Comparison of ENCODE assay signal across 9 cellular contexts in genomic region chr19:16117594-16118033, GRCh38. TPM values are rescaled to one million over a fixed set of nuclear protein-coding genes. Genes with fewer than 3 reads are reported as not detected.
DNase-seq lines count a peak whose midpoint lies in the region; ATAC-seq and TF ChIP-seq lines count a peak whose summit lies in the region.
"Had no signal": no experiment of that assay in that cellular context is flagged by ENCODE, and none has a peak within 500 bp of the region (broad histone marks: within the 10 kb centered on the region; RNA-seq: fewer than 3 reads in every experiment).

No MANE protein-coding gene starts in this region.

- no peaks in the 10 kb centered on the region for H3K27me3 Mint-ChIP-seq in activated naive CD8-positive, alpha-beta T cell treated with anti-CD3 and anti-CD28 coated beads, Interleukin-2, amount 50 U/mL, for 24 hours

- peak overlapping the region; percentile 92 for H3K27ac Mint-ChIP-seq in activated naive CD8-positive, alpha-beta T cell treated with anti-CD3 and anti-CD28 coated beads, Interleukin-2, amount 50 U/mL, for 24 hours

- no peaks in the 10 kb centered on the region for H3K36me3 ChIP-seq in breast epithelium

- peaks cover 81% of the 10 kb centered on the region for H3K4me1 Mint-ChIP-seq in activated naive CD8-positive, alpha-beta T cell treated with anti-CD3 and anti-CD28 coated beads, Interleukin-2, amount 50 U/mL, for 24 hours

- no peaks in the 10 kb centered on the region for H3K27me3 ChIP-seq in breast epithelium

- H3K9me3 Mint-ChIP-seq in activated naive CD8-positive, alpha-beta T cell treated with anti-CD3 and anti-CD28 coated beads, Interleukin-2, amount 50 U/mL, for 24 hours = no peaks in the 10 kb centered on the region

- H3K4me3 Mint-ChIP-seq in activated naive CD8-positive, alpha-beta T cell treated with anti-CD3 and anti-CD28 coated beads, Interleukin-2, amount 50 U/mL, for 24 hours = peak overlapping the region; percentile 21

- H3K4me3 ChIP-seq in breast epithelium = no peak overlapping the region
- H3K4me3 ChIP-seq: HAP-1 had no signal

- H3K36me3 Mint-ChIP-seq in activated naive CD8-positive, alpha-beta T cell treated with anti-CD3 and anti-CD28 coated beads, Interleukin-2, amount 50 U/mL, for 24 hours (ENCODE audit: low read depth) = peaks cover 55% of the 10 kb centered on the region

- peaks cover 3 to 6% of the 10 kb centered on the region in 2 donors for H3K4me1 ChIP-seq in breast epithelium

- TF ChIP-seq POLR2A in GM15510 (IDR thresholded peaks at IDR 0.05; ENCODE audit: borderline replicate concordance, extremely low read depth, insufficient read length) (peak; percentile 20), breast epithelium (IDR thresholded peaks at IDR 0.05) (no peak)

- H3K9me3 ChIP-seq in breast epithelium = no peaks in the 10 kb centered on the region
- H3K9me3 ChIP-seq: HAP-1 had no signal

- intact Hi-C loops in breast epithelium (cut with DNase I; ENCODE audit: low total_unique reads) = no loop called here

- no peak for ATAC-seq in activated naive CD8-positive, alpha-beta T cell treated with anti-CD3 and anti-CD28 coated beads, Interleukin-2, amount 50 U/mL, for 24 hours
- no peak for ATAC-seq in HG03439 (IDR thresholded peaks at IDR 0.05; ENCODE audit: unreplicated experiment)

- no peak for TF ChIP-seq CTCF in breast epithelium (IDR thresholded peaks at IDR 0.05)

- DNase-seq in Kasumi-1 (lab: John Stamatoyannopoulos, UW) (peak; percentile 23 to 35), breast epithelium (ENCODE audit: low spot score in 2 of 2) (no peak), NCI-H1105 treated with DMSO at 0.1 percent for 48 hours (lab: John Stamatoyannopoulos, UW) (no peak)
- no peak for DNase-seq in activated naive CD8-positive, alpha-beta T cell treated with anti-CD3 and anti-CD28 coated beads, Interleukin-2, amount 50 U/mL, for 24 hours
- peak; percentile 46 for DNase-seq in stimulated activated CD8-positive, alpha-beta memory T cell treated with anti-CD3 and anti-CD28 coated beads, Interleukin-4, amount 100 ng/mL, for 48 hours

- no peak overlapping the region for H3K27ac ChIP-seq in breast epithelium

RNA-seq across cellular contexts. Expression of gene RAB8A, which starts 5.9 kb away (rescaled TPM):
- total RNA-seq in breast epithelium = 10 to 100 TPM; 34.7 to 40.6 (median 38.8) TPM

RNA-seq across cellular contexts. Expression of gene HSH2D, which starts 25.9 kb away (rescaled TPM):
- total RNA-seq in breast epithelium = 1 to 10 TPM in 2 of 3 donors, under 1 TPM in 1; 0.16 to 5.7 (median 5.6) TPM

RNA-seq across cellular contexts. Expression of gene TPM4, which starts 41.3 kb away (rescaled TPM):
- total RNA-seq in breast epithelium = 100 to 1,000 TPM; 257 to 652 (median 430) TPM

RNA-seq across cellular contexts. Expression of gene CIB3, which starts 55.7 kb away (rescaled TPM):
- under 1 TPM in 1 of 3 donors, not detected in 2; 0.59 TPM for total RNA-seq in breast epithelium
- total RNA-seq: kidney epithelial cell had no signal

Comparison
In these comparisons a context has a peak if more than half of its experiments do, and no peak if none do; other contexts are left out.
1. DNase-seq: peak in Kasumi-1 (2 of 2) and stimulated activated CD8-positive, alpha-beta memory T cell treated with anti-CD3 and anti-CD28 coated beads, Interleukin-4, amount 100 ng/mL, for 48 hours (single experiment); none in activated naive CD8-positive, alpha-beta T cell treated with anti-CD3 and anti-CD28 coated beads, Interleukin-2, amount 50 U/mL, for 24 hours (single experiment), breast epithelium (0 of 2) and NCI-H1105 treated with DMSO at 0.1 percent for 48 hours (single experiment).